In genomic region chr16:68319185-68319908, GRCh38 we compare ENCODE assay signal across 9 cellular contexts. TPM values are rescaled to one million over a fixed set of nuclear protein-coding genes. Genes with fewer than 3 reads are reported as not detected.
DNase-seq lines count a peak whose midpoint lies in the region; ATAC-seq and TF ChIP-seq lines count a peak whose summit lies in the region.
"Had no signal": no experiment of that assay in that cellular context is flagged by ENCODE, and none has a peak within 500 bp of the region (broad histone marks: within the 10 kb centered on the region; RNA-seq: fewer than 3 reads in every experiment).

No MANE protein-coding gene starts in this region.

- peaks cover 0 to 92% of the 10 kb centered on the region in 2 donors for H3K36me3 ChIP-seq in gastroesophageal sphincter

- no peaks in the 10 kb centered on the region for H3K27me3 ChIP-seq in gastroesophageal sphincter
- H3K27me3 ChIP-seq: neutrophil had no signal

- no peak overlapping the region for H3K27ac ChIP-seq in gastroesophageal sphincter
- H3K27ac ChIP-seq: neutrophil had no signal

- TF ChIP-seq CTCF in gastroesophageal sphincter (IDR thresholded peaks at IDR 0.05), result no peak

- H3K9me3 ChIP-seq in gastroesophageal sphincter, result no peaks in the 10 kb centered on the region
- H3K9me3 ChIP-seq: neutrophil had no signal

- DNase-seq in activated T-helper 9 cell treated with anti-CD3 and anti-CD28 coated beads, Interleukin-2, amount 50 U/mL, for 16 hours (ENCODE audit: low read depth), result peak; percentile 17
- peak in 2 of 3 experiments; percentile 32 to 42 for DNase-seq in stimulated activated CD4-positive, alpha-beta T cell treated with anti-CD3 and anti-CD28 coated beads, TNF-alpha, amount 100 ng/mL, for 24 hours (ENCODE audit: low read depth in 3 of 3)
- DNase-seq in NAMALWA (ENCODE audit: low spot score), result no peak

- H3K4me1 ChIP-seq in gastroesophageal sphincter, result no peaks in the 10 kb centered on the region

- WGBS in gastroesophageal sphincter (ENCODE audit: low coverage in 1 of 2), 2 donors, result 84 to 88% methylated on average over 3 of the region's 6 CpGs

- no peak for TF ChIP-seq EP300 in gastroesophageal sphincter (IDR thresholded peaks at IDR 0.05)

- TF ChIP-seq POLR2A in gastroesophageal sphincter (IDR thresholded peaks at IDR 0.05), result no peak

- peak; percentile 55 for ATAC-seq in GM18907 (IDR thresholded peaks at IDR 0.05; ENCODE audit: unreplicated experiment)
- ATAC-seq in HG03460 (IDR thresholded peaks at IDR 0.05; ENCODE audit: unreplicated experiment), result peak; percentile 50
- no peak for ATAC-seq in HG03469 (IDR thresholded peaks at IDR 0.05; ENCODE audit: unreplicated experiment)
- ATAC-seq in gastroesophageal sphincter, result no peak
- ATAC-seq: K562 had no signal

- H3K4me3 ChIP-seq in gastroesophageal sphincter, result no peak overlapping the region
- H3K4me3 ChIP-seq: K562 had no signal

RNA-seq across cellular contexts. Expression of gene PRMT7, which starts 8.5 kb away (rescaled TPM):
- 10 to 100 TPM; 11.5 to 34.9 (median 27.4) TPM for total RNA-seq in gastroesophageal sphincter

RNA-seq across cellular contexts. Expression of gene SLC7A6OS, which starts 8.6 kb away (rescaled TPM):
- 10 to 100 TPM; 10.4 to 18.2 (median 11.2) TPM for total RNA-seq in gastroesophageal sphincter

RNA-seq across cellular contexts. Expression of gene SLC7A6, which starts 55.0 kb away (rescaled TPM):
- total RNA-seq in gastroesophageal sphincter, result 10 to 100 TPM; 19.1 to 51.5 (median 33.7) TPM

Comparison
In these comparisons a context has a peak if more than half of its experiments do, and no peak if none do; other contexts are left out.
1. ATAC-seq: peak in GM18907 (single experiment) and HG03460 (single experiment); none in HG03469 (single experiment) and gastroesophageal sphincter (single experiment).